8 cellular contexts compared by ENCODE assay signal in the genomic region with DNA sequence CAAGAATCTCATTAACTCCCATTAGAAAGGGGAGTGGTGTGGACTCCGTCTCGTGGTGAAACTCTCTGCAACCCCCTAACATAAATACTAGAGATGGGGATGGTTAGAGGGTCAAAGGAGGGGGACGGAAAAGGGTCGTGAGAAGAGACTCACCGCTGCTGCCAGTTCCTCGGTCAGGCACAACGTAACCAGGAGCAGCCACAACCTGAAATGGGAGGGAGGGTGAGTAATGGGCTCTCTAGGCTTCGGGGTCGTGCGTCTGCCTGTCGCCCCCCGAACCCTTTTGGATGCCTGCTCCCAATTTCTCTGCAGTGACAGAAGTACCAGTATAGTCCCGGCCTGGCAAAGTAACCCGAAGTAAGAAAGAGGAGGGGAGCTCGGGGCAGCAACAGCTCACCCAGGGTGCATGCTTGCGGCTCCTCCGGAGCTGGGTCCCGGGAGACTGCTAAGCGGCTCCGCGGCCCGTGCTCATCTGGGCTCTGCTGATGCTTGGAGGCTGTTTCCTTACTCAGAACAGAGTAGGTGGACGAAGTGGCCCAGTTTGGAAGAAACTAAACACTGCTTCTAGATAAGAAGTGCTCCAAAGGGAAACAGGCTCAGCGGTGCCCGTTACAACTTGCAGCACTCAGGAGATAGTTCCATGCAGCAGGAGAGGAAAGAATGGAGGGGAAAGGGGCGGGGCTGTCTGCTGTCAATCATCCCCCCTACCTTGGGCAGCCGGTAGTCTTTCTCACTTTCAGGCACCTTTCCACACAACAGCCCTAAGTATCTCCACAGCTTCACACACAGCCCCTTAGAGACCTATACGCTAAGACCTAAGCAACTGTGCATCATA. TPM values are rescaled to one million over a fixed set of nuclear protein-coding genes. Genes with fewer than 3 reads are reported as not detected.
DNase-seq lines count a peak whose midpoint lies in the region; ATAC-seq, FAIRE-seq and TF ChIP-seq lines count a peak whose summit lies in the region.

A gene (minus strand): TSS at position 634 of the 835 bp plus-strand sequence. CDS start 226 bp downstream, at position 408.

- H3K4me1 ChIP-seq in OCI-LY7 (ENCODE audit: insufficient read depth, low read length, poor library complexity, severe bottlenecking), result no peaks in the 10 kb centered on the region

- no peaks in the 10 kb centered on the region for H3K36me3 ChIP-seq in OCI-LY7 (ENCODE audit: insufficient read depth, low read length)

- H3K9me3 Mint-ChIP-seq in mesothelial cell of epicardium, result no peaks in the 10 kb centered on the region
- H3K9me3 Mint-ChIP-seq in activated CD8-positive, alpha-beta T cell treated with anti-CD3 and anti-CD28 coated beads, Interleukin-2, amount 10 ng/mL, durations not matched to agents 7 days and 5 days (ENCODE audit: insufficient read depth), result no peaks in the 10 kb centered on the region

- H3K27me3 Mint-ChIP-seq in mesothelial cell of epicardium (ENCODE audit: low read depth), result no peaks in the 10 kb centered on the region
- peaks cover 26% of the 10 kb centered on the region for H3K27me3 Mint-ChIP-seq in activated CD8-positive, alpha-beta T cell treated with anti-CD3 and anti-CD28 coated beads, Interleukin-2, amount 10 ng/mL, durations not matched to agents 7 days and 5 days (ENCODE audit: low read depth)

- H4K20me1 ChIP-seq in OCI-LY7 (ENCODE audit: insufficient read depth, low read length), result no peaks in the 10 kb centered on the region

- H3K9me2 ChIP-seq in OCI-LY7 (ENCODE audit: insufficient read depth, low read length), result no peaks in the 10 kb centered on the region

- peak within 1 kb of the TSS; percentile 98 for H3K4me3 Mint-ChIP-seq in mesothelial cell of epicardium
- H3K4me3 Mint-ChIP-seq in activated CD8-positive, alpha-beta T cell treated with anti-CD3 and anti-CD28 coated beads, Interleukin-2, amount 10 ng/mL, durations not matched to agents 7 days and 5 days, result no peak within 1 kb of the TSS

- BruUV-seq in OCI-LY7 (replicated peaks; lab: Mats Ljungman, UMichigan), result no TSS peak

- H3K9me3 ChIP-seq in OCI-LY7 (ENCODE audit: low read length), result no peaks in the 10 kb centered on the region

- H3K36me3 Mint-ChIP-seq in mesothelial cell of epicardium, result no peaks in the 10 kb centered on the region
- H3K36me3 Mint-ChIP-seq in activated CD8-positive, alpha-beta T cell treated with anti-CD3 and anti-CD28 coated beads, Interleukin-2, amount 10 ng/mL, durations not matched to agents 7 days and 5 days (ENCODE audit: low read depth), result no peaks in the 10 kb centered on the region

- no peak for ATAC-seq in GM18505 (IDR thresholded peaks at IDR 0.05; ENCODE audit: unreplicated experiment)
- ATAC-seq in activated CD8-positive, alpha-beta T cell treated with anti-CD3 and anti-CD28 coated beads, Interleukin-2, amount 10 ng/mL, durations not matched to agents 7 days and 5 days, result no peak

- H3K4me3 ChIP-seq in epithelial cell of proximal tubule (ENCODE audit: low read depth, low read length), result peak within 1 kb of the TSS; percentile 69
- H3K4me3 ChIP-seq in OCI-LY7 (ENCODE audit: low read depth, low read length, poor library complexity, severe bottlenecking), result no peak within 1 kb of the TSS

- peak; percentile 10 for DNase-seq in ACHN
- peak; percentile 24 to 69 for DNase-seq in NCI-H2081 (lab: John Stamatoyannopoulos, UW)
- DNase-seq in epithelial cell of proximal tubule (ENCODE audit: low read depth), result no peak
- peak; percentile 26 to 76 for DNase-seq in mesothelial cell of epicardium (ENCODE audit: low spot score in 2 of 2, unreplicated experiment in 2 of 2)
- DNase-seq in activated CD8-positive, alpha-beta T cell treated with anti-CD3 and anti-CD28 coated beads, Interleukin-2, amount 10 ng/mL, durations not matched to agents 7 days and 5 days, result no peak
- no peak for DNase-seq in OCI-LY7 (ENCODE audit: low spot score)
- DNase-seq in D721Med (ENCODE audit: insufficient read length, low spot score), result no peak

- H3K4me2 ChIP-seq in OCI-LY7 (ENCODE audit: low read length), result no peak within 1 kb of the TSS

- intact Hi-C loops in OCI-LY7 (cut with micrococcal nuclease; ENCODE audit: unreplicated experiment), result no loop called here

- CTCF ChIA-PET in activated CD8-positive, alpha-beta T cell treated with anti-CD3 and anti-CD28 coated beads, Interleukin-2, amount 10 ng/mL, durations not matched to agents 7 days and 5 days (lab: Charles Lee), result no interaction called here
- CTCF ChIA-PET in OCI-LY7 (lab: Charles Lee; ENCODE audit: unreplicated experiment), result no interaction called here

- in situ Hi-C loops in ACHN (cut with HindIII; ENCODE audit: low pct_ligation_motif_present, low pct_unique_long_range_greater_than_20kb, low sequenced_read_pairs), result no loop called here

- FAIRE-seq in D721Med (lab: Jason Lieb, UNC), result no peak

- no peak within 1 kb of the TSS for H2AFZ ChIP-seq in OCI-LY7 (ENCODE audit: low read length)

- no peak for TF ChIP-seq POLR2A in GM18505 (IDR thresholded peaks at IDR 0.05; ENCODE audit: borderline replicate concordance, extremely low read depth, insufficient read depth, insufficient read length)

- H3K27ac ChIP-seq in OCI-LY7 (ENCODE audit: low read depth, low read length, poor library complexity, severe bottlenecking), result no peak within 1 kb of the TSS

- no peak for TF ChIP-seq CTCF in epithelial cell of proximal tubule (conservative IDR thresholded peaks at IDR 0.05; ENCODE audit: low read depth, low read length)
- TF ChIP-seq CTCF in mesothelial cell of epicardium (IDR thresholded peaks at IDR 0.05; ENCODE audit: unreplicated experiment), result no peak
- TF ChIP-seq CTCF in OCI-LY7 (conservative IDR thresholded peaks at IDR 0.05; ENCODE audit: low read length), result no peak
- TF ChIP-seq CTCF in D721Med (IDR thresholded peaks at IDR 0.05; ENCODE audit: insufficient read depth, missing control alignments), result no peak

- peak within 1 kb of the TSS; percentile 96 for H3K27ac Mint-ChIP-seq in mesothelial cell of epicardium
- H3K27ac Mint-ChIP-seq in activated CD8-positive, alpha-beta T cell treated with anti-CD3 and anti-CD28 coated beads, Interleukin-2, amount 10 ng/mL, durations not matched to agents 7 days and 5 days, result no peak within 1 kb of the TSS

- POLR2A ChIA-PET in activated CD8-positive, alpha-beta T cell treated with anti-CD3 and anti-CD28 coated beads, Interleukin-2, amount 10 ng/mL, durations not matched to agents 7 days and 5 days (lab: Charles Lee), result no interaction called here
- POLR2A ChIA-PET in OCI-LY7 (lab: Charles Lee), result no interaction called here

- no peaks in the 10 kb centered on the region for H3K79me2 ChIP-seq in OCI-LY7 (ENCODE audit: insufficient read depth, low read depth, low read length)

- H3K4me1 Mint-ChIP-seq in mesothelial cell of epicardium, result peaks cover 57% of the 10 kb centered on the region
- H3K4me1 Mint-ChIP-seq in activated CD8-positive, alpha-beta T cell treated with anti-CD3 and anti-CD28 coated beads, Interleukin-2, amount 10 ng/mL, durations not matched to agents 7 days and 5 days (ENCODE audit: low read depth), result peaks cover 4% of the 10 kb centered on the region

RNA-seq across cellular contexts. Expression of the gene that starts here (rescaled TPM):
- total RNA-seq in epithelial cell of proximal tubule (1.4 and 2.0 TPM in 2 replicates), mesothelial cell of epicardium (99.4 to 102 TPM (median 102 TPM) in 3 replicates), OCI-LY7 (2022) (not detected in 2 replicates)
- not detected for total RNA-seq in activated CD8-positive, alpha-beta T cell treated with anti-CD3 and anti-CD28 coated beads, Interleukin-2, amount 10 ng/mL, durations not matched to agents 7 days and 5 days
- 0.08 TPM in 1 of 2 replicates, not detected in the other for total RNA-seq in OCI-LY7 (2014; rRNA removed; shearing (Covaris generic))

Comparison
In these comparisons a context has a peak if more than half of its experiments do, and no peak if none do; other contexts are left out.
1. RNA of the gene that starts here (total RNA-seq): 99.4 to 102 TPM in mesothelial cell of epicardium; 1.4 to 2.0 TPM in epithelial cell of proximal tubule, not detected in activated CD8-positive, alpha-beta T cell treated with anti-CD3 and anti-CD28 coated beads, Interleukin-2, amount 10 ng/mL, durations not matched to agents 7 days and 5 days and 0.08 TPM in OCI-LY7; every median in the first group is over 10 times any median in the second.
2. DNase-seq: peak in ACHN (single experiment), NCI-H2081 (2 of 2) and mesothelial cell of epicardium (2 of 2); none in epithelial cell of proximal tubule (single experiment), activated CD8-positive, alpha-beta T cell treated with anti-CD3 and anti-CD28 coated beads, Interleukin-2, amount 10 ng/mL, durations not matched to agents 7 days and 5 days (single experiment), OCI-LY7 (single experiment) and D721Med (single experiment).